10 cellular contexts compared by ENCODE assay signal in the genomic region with DNA sequence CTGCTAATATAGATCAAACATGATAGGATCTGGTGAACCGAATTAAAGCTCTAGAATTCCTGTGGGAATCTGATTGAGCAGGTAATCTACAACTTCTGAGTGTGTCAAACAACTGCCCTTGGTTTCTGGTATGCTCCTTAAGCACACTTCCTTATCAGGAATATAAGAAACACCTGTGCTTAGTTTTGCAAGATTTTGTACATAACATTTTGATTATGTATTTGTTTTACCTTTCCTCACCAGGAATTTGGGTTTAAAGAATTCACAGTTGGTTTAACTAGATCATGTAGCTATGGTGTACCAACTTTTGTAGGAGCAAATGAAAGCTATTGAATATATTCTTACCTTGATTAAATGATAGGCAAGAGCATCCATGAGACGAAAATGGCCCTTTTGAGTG.
"Had no signal": no experiment of that assay in that cellular context is flagged by ENCODE, and none has a peak within 500 bp of the region (broad histone marks: within the 10 kb centered on the region; RNA-seq: fewer than 3 reads in every experiment).

No MANE protein-coding gene starts in this region.

- H2AFZ ChIP-seq: GM23248, GM23338 had no signal

- H3K4me2 ChIP-seq: GM23338 had no signal

- H3K4me3 ChIP-seq: GM23248, GM23338, HAP-1 had no signal

- H3K36me3 ChIP-seq: HAP-1 had no signal

- H3K9me3 ChIP-seq: HAP-1 had no signal

- DNase-seq: GM23248, GOT3, H7, H9, HCEC 1CT, HFFc6 had no signal

- H3K9ac ChIP-seq: GM23248 had no signal

- ATAC-seq: GM23338, HCT116 had no signal

- FAIRE-seq: H1 had no signal

- H3K27ac ChIP-seq: GM23248 had no signal
